In genomic region chr16:2969545-2970521, GRCh38 we compare ENCODE assay signal across 8 cellular contexts. TPM values are rescaled to one million over a fixed set of nuclear protein-coding genes. Genes with fewer than 3 reads are reported as not detected.
DNase-seq lines count a peak whose midpoint lies in the region; ATAC-seq, FAIRE-seq and TF ChIP-seq lines count a peak whose summit lies in the region.

No MANE protein-coding gene starts in this region.

- peak; percentile 4 for ATAC-seq in GM18873 (IDR thresholded peaks at IDR 0.05; ENCODE audit: low FRiP score, unreplicated experiment)
- ATAC-seq in RWPE2 (ENCODE audit: low read depth), result peak; percentile 53

- H3K4me1 ChIP-seq in RWPE2 (ENCODE audit: insufficient read depth, poor library complexity, severe bottlenecking) (no peaks in the 10 kb centered on the region), neuronal stem cell (ENCODE audit: control insufficient read depth in 2 of 2, insufficient read depth in 1 of 2, low read depth in 1 of 2, low read length in 2 of 2) (peaks cover 10 to 16% of the 10 kb centered on the region in 2 donors), thyroid gland (peaks cover 31 to 50% of the 10 kb centered on the region in 2 donors)

- no peak for FAIRE-seq in frontal cortex (lab: Jason Lieb, UNC)

- H2AK5ac ChIP-seq in neuronal stem cell (ENCODE audit: low read depth, low read length), result peak overlapping the region; percentile 74

- peak overlapping the region; percentile 89 for H2BK15ac ChIP-seq in neuronal stem cell (ENCODE audit: low read length)

- H3K27ac ChIP-seq in RWPE2 (ENCODE audit: poor library complexity, severe bottlenecking), result peak overlapping the region; percentile 78
- peak overlapping the region; percentile 56 for H3K27ac ChIP-seq in neuronal stem cell (replicated peaks; ENCODE audit: low read length)
- H3K27ac ChIP-seq in thyroid gland, result no peak overlapping the region

- peaks cover 14% of the 10 kb centered on the region for H3K79me1 ChIP-seq in neuronal stem cell (ENCODE audit: low read depth, low read length)

- DNase-seq in AG10803 (ENCODE audit: low read depth), result peak; percentile 40
- peak; percentile 78 for DNase-seq in HT1080 (ENCODE audit: low read depth)
- DNase-seq in RWPE2 (ENCODE audit: low spot score), result peak; percentile 78
- peak; percentile 90 for DNase-seq in activated effector memory CD4-positive, alpha-beta T cell treated with anti-CD3 and anti-CD28 coated beads, Interleukin-2, amount 50 U/mL, for 16 hours
- DNase-seq in frontal cortex (ENCODE audit: low spot score in 2 of 2), result peak; percentile 81 to 85
- DNase-seq in neuronal stem cell (ENCODE audit: low spot score), result peak; percentile 42
- DNase-seq in thyroid gland, result peak in 1 of 2 donors; percentile 30

- H3K9me3 ChIP-seq in RWPE2 (ENCODE audit: severe bottlenecking), result no peaks in the 10 kb centered on the region
- no peaks in the 10 kb centered on the region for H3K9me3 ChIP-seq in neuronal stem cell (replicated peaks in 1 of 2; ENCODE audit: control insufficient read depth in 2 of 2, insufficient read depth in 1 of 2, low read depth in 1 of 2, low read length in 2 of 2)
- H3K9me3 ChIP-seq in thyroid gland, result no peaks in the 10 kb centered on the region

- peak overlapping the region; percentile 96 for H3K4me2 ChIP-seq in neuronal stem cell (ENCODE audit: insufficient read depth, low read length, poor library complexity, severe bottlenecking)

- H3K36me3 ChIP-seq in RWPE2 (ENCODE audit: low read depth) (peaks cover 33% of the 10 kb centered on the region), neuronal stem cell (replicated peaks in 1 of 2; ENCODE audit: control insufficient read depth in 2 of 2, insufficient read depth in 2 of 2, low read length in 2 of 2) (peaks cover 19 to 41% of the 10 kb centered on the region in 2 donors), thyroid gland (no peaks in the 10 kb centered on the region)

- H2BK5ac ChIP-seq in neuronal stem cell (ENCODE audit: low read length), result peak overlapping the region; percentile 35

- H3K9ac ChIP-seq in neuronal stem cell (ENCODE audit: low read depth, low read length, poor library complexity), result peak overlapping the region; percentile 99

- peak overlapping the region; percentile 73 for H3K18ac ChIP-seq in neuronal stem cell (ENCODE audit: low read length)

- H3K27me3 ChIP-seq in RWPE2 (ENCODE audit: insufficient read depth, poor library complexity, severe bottlenecking), result no peaks in the 10 kb centered on the region
- H3K27me3 ChIP-seq in neuronal stem cell (ENCODE audit: control insufficient read depth in 3 of 3, insufficient read depth in 3 of 3, low read depth in 1 of 3, low read length in 3 of 3), result peaks cover 0 to 19% (median 0%) of the 10 kb centered on the region in 3 experiments
- H3K27me3 ChIP-seq in thyroid gland, result peaks cover 25% of the 10 kb centered on the region

- H3K4ac ChIP-seq in neuronal stem cell (ENCODE audit: low read length), result no peak overlapping the region

- no peak overlapping the region for H4K8ac ChIP-seq in neuronal stem cell (ENCODE audit: low read depth, low read length)

- H3K23ac ChIP-seq in neuronal stem cell (ENCODE audit: low read depth, low read length, poor library complexity), result peak overlapping the region; percentile 90

- intact Hi-C loops in thyroid gland (cut with DNase I), result no loop called here

- no CpG with 5 or more reads among the region's 83 CpGs for WGBS in neuronal stem cell (ENCODE audit: extremely low coverage in 2 of 2, insufficient read length in 2 of 2, insufficient replicate concordance in 1 of 2), 2 donors
- 1 to 5% methylated on average over 8 to 32 of the region's 83 CpGs for WGBS in thyroid gland, 2 donors

- no peak for TF ChIP-seq POLR2A in thyroid gland (IDR thresholded peaks at IDR 0.05)

- TF ChIP-seq CTCF in AG10803 (conservative IDR thresholded peaks at IDR 0.05; ENCODE audit: low read length) (peak; percentile 46), RWPE2 (IDR thresholded peaks at IDR 0.05; ENCODE audit: poor library complexity, severe bottlenecking) (peak; percentile 76), thyroid gland (IDR thresholded peaks at IDR 0.05) (peak in 1 of 6 experiments; percentile 14)

- peak overlapping the region; percentile 78 for H2AFZ ChIP-seq in neuronal stem cell (ENCODE audit: low read length)

- peak overlapping the region; percentile 90 for H3K14ac ChIP-seq in neuronal stem cell (ENCODE audit: low read length)

- no peak overlapping the region for H2BK120ac ChIP-seq in neuronal stem cell (ENCODE audit: low read depth, low read length)

- H4K91ac ChIP-seq in neuronal stem cell (ENCODE audit: low read depth, low read length, poor library complexity), result no peak overlapping the region

- peak overlapping the region; percentile 30 for H2BK12ac ChIP-seq in neuronal stem cell (ENCODE audit: low read length)

- H3K4me3 ChIP-seq in AG10803 (ENCODE audit: low read length), result peak overlapping the region; percentile 56
- H3K4me3 ChIP-seq in RWPE2 (ENCODE audit: severe bottlenecking), result peak overlapping the region; percentile 70
- H3K4me3 ChIP-seq in neuronal stem cell (ENCODE audit: low read length in 2 of 2), result peak overlapping the region; percentile 52 to 95
- H3K4me3 ChIP-seq in thyroid gland (replicated peaks in 1 of 3), result peak overlapping the region; percentile 5 to 55 (median 44)

RNA-seq across cellular contexts. Expression of gene PAQR4, which starts 0.7 kb away (rescaled TPM):
- 47.9 TPM in 2 replicates for total RNA-seq in HT1080 (2014; rRNA removed; shearing (Covaris generic))
- polyA plus RNA-seq in HT1080 (2015; cell fraction: cytosol; rRNA removed), result 23.6 and 29.2 TPM in 2 replicates
- 25.3 and 31.5 TPM in 2 replicates for polyA plus RNA-seq in HT1080 (2015; cell fraction: nucleus; rRNA removed)
- total RNA-seq in frontal cortex (18.3 TPM), thyroid gland (1 to 10 TPM; 2.8 to 5.6 (median 3.3) TPM)
- polyA plus RNA-seq in neuronal stem cell (2013, experiment 1 of 2), result 17.5 TPM
- polyA plus RNA-seq in neuronal stem cell (2013, experiment 2 of 2), result 16.7 TPM

RNA-seq across cellular contexts. Expression of gene KREMEN2, which starts 5.8 kb away (rescaled TPM):
- total RNA-seq in HT1080 (2014; rRNA removed; shearing (Covaris generic)), result 2.4 and 2.5 TPM in 2 replicates
- 0.84 and 2.1 TPM in 2 replicates for polyA plus RNA-seq in HT1080 (2015; cell fraction: cytosol; rRNA removed)
- polyA plus RNA-seq in HT1080 (2015; cell fraction: nucleus; rRNA removed), result 2.2 and 2.8 TPM in 2 replicates
- not detected for total RNA-seq in frontal cortex
- polyA plus RNA-seq in neuronal stem cell (2013, experiment 1 of 2), result 3.8 TPM
- polyA plus RNA-seq in neuronal stem cell (2013, experiment 2 of 2), result 3.9 TPM
- total RNA-seq in thyroid gland, result not detected

RNA-seq across cellular contexts. Expression of gene PKMYT1, which starts 10.4 kb away (rescaled TPM):
- total RNA-seq in HT1080 (2014; rRNA removed; shearing (Covaris generic)), result 37.6 and 46.9 TPM in 2 replicates
- polyA plus RNA-seq in HT1080 (2015; cell fraction: cytosol; rRNA removed), result 37.9 and 50.6 TPM in 2 replicates
- polyA plus RNA-seq in HT1080 (2015; cell fraction: nucleus; rRNA removed), result 60.3 and 64.5 TPM in 2 replicates
- total RNA-seq in frontal cortex (1.2 TPM), thyroid gland (under 1 TPM in 2 of 4 donors, not detected in 2; 0.81 to 0.88 TPM)
- polyA plus RNA-seq in neuronal stem cell (2013, experiment 1 of 2), result 28.8 TPM
- 28.3 TPM for polyA plus RNA-seq in neuronal stem cell (2013, experiment 2 of 2)

RNA-seq across cellular contexts. Expression of gene CLDN9, which starts 42.9 kb away (rescaled TPM):
- not detected in 2 replicates for total RNA-seq in HT1080 (2014; rRNA removed; shearing (Covaris generic))
- not detected in 2 replicates for polyA plus RNA-seq in HT1080 (2015; cell fraction: cytosol; rRNA removed)
- 0.06 and 0.09 TPM in 2 replicates for polyA plus RNA-seq in HT1080 (2015; cell fraction: nucleus; rRNA removed)
- not detected for total RNA-seq in frontal cortex
- not detected for polyA plus RNA-seq in neuronal stem cell (2013, experiment 1 of 2)
- not detected for polyA plus RNA-seq in neuronal stem cell (2013, experiment 2 of 2)
- under 1 TPM in 1 of 4 donors, not detected in 3; 0.33 TPM for total RNA-seq in thyroid gland

RNA-seq across cellular contexts. Expression of gene CLDN6, which starts 48.1 kb away (rescaled TPM):
- 0.07 TPM in 1 of 2 replicates, not detected in the other for total RNA-seq in HT1080 (2014; rRNA removed; shearing (Covaris generic))
- polyA plus RNA-seq in HT1080 (2015; cell fraction: cytosol; rRNA removed), result not detected in 2 replicates
- not detected in 2 replicates for polyA plus RNA-seq in HT1080 (2015; cell fraction: nucleus; rRNA removed)
- 0.41 TPM for total RNA-seq in frontal cortex
- polyA plus RNA-seq in neuronal stem cell (2013, experiment 1 of 2), result 14.1 TPM
- polyA plus RNA-seq in neuronal stem cell (2013, experiment 2 of 2), result 14.2 TPM
- total RNA-seq in thyroid gland, result not detected

Comparison
In these comparisons a context has a peak if more than half of its experiments do, and no peak if none do; other contexts are left out.
1. H3K27ac ChIP-seq: peak in RWPE2 (single experiment) and neuronal stem cell (single experiment); none in thyroid gland (0 of 3).
2. RNA of gene PKMYT1, which starts 10.4 kb away (total RNA-seq): 37.6 to 46.9 TPM in HT1080; 1.2 TPM in frontal cortex (single experiment) and 0.81 to 0.88 TPM in thyroid gland; every median in the first group is over 10 times any median in the second.
3. Peak in every context shown above with its lines, with median percentiles within 50 percentile points of each other: H3K4me3 ChIP-seq.